ENCODE assay signal across 10 cellular contexts in genomic region chr13:64529874-64530485, GRCh38.
A peak's percentile ranks its signal among the peaks of the same experiment; 100 is the strongest.
DNase-seq lines count a peak whose midpoint lies in the region; ATAC-seq and TF ChIP-seq lines count a peak whose summit lies in the region.
"Had no signal": no experiment of that assay in that cellular context is flagged by ENCODE, and none has a peak within 500 bp of the region (broad histone marks: within the 10 kb centered on the region; RNA-seq: fewer than 3 reads in every experiment).

No MANE protein-coding gene starts in this region.

- H3K4me1 Mint-ChIP-seq in activated CD8-positive, alpha-beta T cell treated with anti-CD3 and anti-CD28 coated beads for 36 hours (ENCODE audit: low read depth), result no peaks in the 10 kb centered on the region
- H3K4me1 Mint-ChIP-seq in activated CD8-positive, alpha-beta T cell treated with anti-CD3 and anti-CD28 coated beads, Interleukin-2, amount 10 ng/mL, durations not matched to agents 7 days and 5 days (ENCODE audit: low read depth), result no peaks in the 10 kb centered on the region

- no peaks in the 10 kb centered on the region for H3K9me3 ChIP-seq in smooth muscle cell (replicated peaks; ENCODE audit: low read depth)

- H3K27me3 Mint-ChIP-seq in activated CD8-positive, alpha-beta T cell treated with anti-CD3 and anti-CD28 coated beads for 36 hours, result no peaks in the 10 kb centered on the region
- H3K27me3 Mint-ChIP-seq in activated CD8-positive, alpha-beta T cell treated with anti-CD3 and anti-CD28 coated beads, Interleukin-2, amount 10 ng/mL, durations not matched to agents 7 days and 5 days (ENCODE audit: low read depth), result no peaks in the 10 kb centered on the region

- no peaks in the 10 kb centered on the region for H3K27me3 ChIP-seq in smooth muscle cell (ENCODE audit: low read depth)

- POLR2A ChIA-PET in activated CD8-positive, alpha-beta T cell treated with anti-CD3 and anti-CD28 coated beads for 36 hours (lab: Charles Lee), result interaction anchor here (0.6 kb wide), 1 partner anchor 254 kb away, joined by 3 read pairs; no protein-coding TSS in a partner anchor
- POLR2A ChIA-PET in activated CD8-positive, alpha-beta T cell treated with anti-CD3 and anti-CD28 coated beads, Interleukin-2, amount 10 ng/mL, durations not matched to agents 7 days and 5 days (lab: Charles Lee), result no interaction called here

- no peaks in the 10 kb centered on the region for H3K36me3 Mint-ChIP-seq in activated CD8-positive, alpha-beta T cell treated with anti-CD3 and anti-CD28 coated beads for 36 hours (ENCODE audit: low read depth)
- no peaks in the 10 kb centered on the region for H3K36me3 Mint-ChIP-seq in activated CD8-positive, alpha-beta T cell treated with anti-CD3 and anti-CD28 coated beads, Interleukin-2, amount 10 ng/mL, durations not matched to agents 7 days and 5 days (ENCODE audit: low read depth)

- H3K36me3 ChIP-seq in smooth muscle cell (ENCODE audit: low read depth), result no peaks in the 10 kb centered on the region

- no peak overlapping the region for H3K4me3 Mint-ChIP-seq in activated CD8-positive, alpha-beta T cell treated with anti-CD3 and anti-CD28 coated beads for 36 hours
- H3K4me3 Mint-ChIP-seq in activated CD8-positive, alpha-beta T cell treated with anti-CD3 and anti-CD28 coated beads, Interleukin-2, amount 10 ng/mL, durations not matched to agents 7 days and 5 days, result no peak overlapping the region

- CTCF ChIA-PET in activated CD8-positive, alpha-beta T cell treated with anti-CD3 and anti-CD28 coated beads for 36 hours (lab: Charles Lee), result no interaction called here
- CTCF ChIA-PET in activated CD8-positive, alpha-beta T cell treated with anti-CD3 and anti-CD28 coated beads, Interleukin-2, amount 10 ng/mL, durations not matched to agents 7 days and 5 days (lab: Charles Lee), result no interaction called here

- no peak overlapping the region for H3K4me2 ChIP-seq in smooth muscle cell

- H3K27ac ChIP-seq in smooth muscle cell (ENCODE audit: low read depth), result no peak overlapping the region

- TF ChIP-seq CTCF in activated CD8-positive, alpha-beta T cell treated with anti-CD3 and anti-CD28 coated beads for 36 hours (IDR thresholded peaks at IDR 0.05), result peak; percentile 63
- TF ChIP-seq CTCF in smooth muscle cell (IDR thresholded peaks at IDR 0.05; ENCODE audit: borderline replicate concordance, insufficient read depth, poor library complexity, severe bottlenecking), result peak; percentile 63

- 44% methylated on average over 2 of the region's 2 CpGs for WGBS in smooth muscle cell (ENCODE audit: low lambda C conversion rate)

- no peak overlapping the region for H3K4me3 ChIP-seq in smooth muscle cell

- H4K20me1 ChIP-seq in smooth muscle cell (ENCODE audit: low read depth), result no peaks in the 10 kb centered on the region

- H3K4me1 ChIP-seq in smooth muscle cell (ENCODE audit: low read depth), result no peaks in the 10 kb centered on the region

- peak; percentile 10 for DNase-seq in activated CD8-positive, alpha-beta T cell treated with anti-CD3 and anti-CD28 coated beads for 36 hours
- DNase-seq in activated CD8-positive, alpha-beta T cell treated with anti-CD3 and anti-CD28 coated beads, Interleukin-2, amount 10 ng/mL, durations not matched to agents 7 days and 5 days, result no peak
- DNase-seq in LoVo (ENCODE audit: low spot score) (peak; percentile 14), dermis blood vessel endothelial cell (peak; percentile 14), smooth muscle cell (lab: John Stamatoyannopoulos, UW; ENCODE audit: unreplicated experiment) (no peak), T-helper 1 cell (no peak)
- no peak for DNase-seq in activated CD4-positive, CD25-positive, alpha-beta regulatory T cell treated with anti-CD3 and anti-CD28 coated beads, Interleukin-2, amount 50 U/mL, for 72 hours
- DNase-seq: NCI-H446 treated with DMSO at 0.1 percent for 48 hours had no signal

- ATAC-seq in activated CD8-positive, alpha-beta T cell treated with anti-CD3 and anti-CD28 coated beads for 36 hours, result no peak
- ATAC-seq in activated CD8-positive, alpha-beta T cell treated with anti-CD3 and anti-CD28 coated beads, Interleukin-2, amount 10 ng/mL, durations not matched to agents 7 days and 5 days, result no peak
- no peak for ATAC-seq in HG02852 (IDR thresholded peaks at IDR 0.05; ENCODE audit: unreplicated experiment)
- ATAC-seq: esophagus mucosa had no signal

- no peak overlapping the region for H3K27ac Mint-ChIP-seq in activated CD8-positive, alpha-beta T cell treated with anti-CD3 and anti-CD28 coated beads for 36 hours
- no peak overlapping the region for H3K27ac Mint-ChIP-seq in activated CD8-positive, alpha-beta T cell treated with anti-CD3 and anti-CD28 coated beads, Interleukin-2, amount 10 ng/mL, durations not matched to agents 7 days and 5 days

- intact Hi-C loops in activated CD8-positive, alpha-beta T cell treated with anti-CD3 and anti-CD28 coated beads for 36 hours (cut with micrococcal nuclease), result no loop called here

- H2AFZ ChIP-seq in smooth muscle cell (ENCODE audit: low read depth), result no peak overlapping the region

- no peaks in the 10 kb centered on the region for H3F3A ChIP-seq in smooth muscle cell (ENCODE audit: low read depth)

- H3K9ac ChIP-seq in smooth muscle cell (ENCODE audit: low read depth), result no peak overlapping the region

- peaks cover 2% of the 10 kb centered on the region for H3K9me3 Mint-ChIP-seq in activated CD8-positive, alpha-beta T cell treated with anti-CD3 and anti-CD28 coated beads for 36 hours
- H3K9me3 Mint-ChIP-seq in activated CD8-positive, alpha-beta T cell treated with anti-CD3 and anti-CD28 coated beads, Interleukin-2, amount 10 ng/mL, durations not matched to agents 7 days and 5 days (ENCODE audit: insufficient read depth), result no peaks in the 10 kb centered on the region

- H3K79me2 ChIP-seq in smooth muscle cell (ENCODE audit: low read depth), result no peaks in the 10 kb centered on the region

Comparison
In these comparisons a context has a peak if more than half of its experiments do, and no peak if none do; other contexts are left out.
1. DNase-seq: peak in activated CD8-positive, alpha-beta T cell treated with anti-CD3 and anti-CD28 coated beads for 36 hours (single experiment), LoVo (single experiment) and dermis blood vessel endothelial cell (single experiment); none in activated CD8-positive, alpha-beta T cell treated with anti-CD3 and anti-CD28 coated beads, Interleukin-2, amount 10 ng/mL, durations not matched to agents 7 days and 5 days (single experiment), smooth muscle cell (single experiment), activated CD4-positive, CD25-positive, alpha-beta regulatory T cell treated with anti-CD3 and anti-CD28 coated beads, Interleukin-2, amount 50 U/mL, for 72 hours (single experiment) and T-helper 1 cell (0 of 5).